Comparison of ENCODE assay signal across 10 cellular contexts in the genomic region with DNA sequence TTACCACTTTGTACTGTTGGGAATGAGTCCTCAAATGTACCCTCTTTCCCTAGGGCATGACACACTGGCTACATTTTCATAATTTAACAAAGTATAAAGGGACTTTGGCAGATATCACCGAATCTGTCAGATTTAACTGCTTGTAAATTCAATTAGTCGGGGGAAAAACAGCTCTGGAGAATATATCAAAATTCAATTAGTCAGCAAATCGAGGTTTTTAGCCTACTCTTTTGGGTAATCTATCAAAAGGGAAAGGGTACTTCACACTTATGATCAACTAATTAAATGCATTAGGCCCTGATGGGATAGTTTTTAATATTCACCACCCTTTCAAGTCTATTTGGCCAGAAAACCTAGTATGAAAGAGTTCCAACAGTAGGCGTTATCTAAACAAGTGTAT.
"Had no signal": no experiment of that assay in that cellular context is flagged by ENCODE, and none has a peak within 500 bp of the region (broad histone marks: within the 10 kb centered on the region; RNA-seq: fewer than 3 reads in every experiment).

No MANE protein-coding gene starts in this region.

- H3K9me3 ChIP-seq: HAP-1 had no signal

- ATAC-seq: GM23338, HCT116 had no signal

- H2AFZ ChIP-seq: GM23248, GM23338 had no signal

- H3K4me2 ChIP-seq: GM23338 had no signal

- H3K27ac ChIP-seq: GM23248 had no signal

- H3K9ac ChIP-seq: GM23248 had no signal

- DNase-seq: GM23248, GOT3, H7, H9, HCEC 1CT, HFFc6 had no signal

- H3K4me3 ChIP-seq: GM23248, GM23338, HAP-1 had no signal

- H3K4me1 ChIP-seq: HAP-1 had no signal

- FAIRE-seq: H54 had no signal

- H3K36me3 ChIP-seq: HAP-1 had no signal
